1 cellular context compared by ENCODE assay signal in the genomic region with DNA sequence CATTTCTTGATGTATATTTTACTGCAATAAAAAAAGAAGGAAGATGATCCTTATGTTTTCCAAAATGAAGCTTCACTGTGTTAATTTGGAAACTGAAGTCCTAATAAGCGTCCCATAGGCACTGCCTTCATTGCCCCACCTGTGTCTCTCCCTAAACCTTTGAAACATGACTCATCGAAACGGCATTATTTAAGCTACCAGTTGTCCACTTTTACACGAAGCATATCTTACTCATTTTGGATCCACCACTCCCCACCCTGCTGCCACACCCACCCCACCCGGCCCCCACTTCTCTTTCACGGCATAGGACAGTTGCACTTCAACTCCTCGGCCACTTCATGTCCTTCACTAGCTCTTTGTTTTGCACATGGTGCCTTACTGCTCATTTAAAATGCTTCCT.
TF ChIP-seq lines count a peak whose summit lies in the region.

No MANE protein-coding gene starts in this region.

TF ChIP-seq in HCT116, 20 proteins besides CTCF, POLR2A, EP300 and RAD21 (continued from another document):
- TF ChIP-seq, protein P1, sequence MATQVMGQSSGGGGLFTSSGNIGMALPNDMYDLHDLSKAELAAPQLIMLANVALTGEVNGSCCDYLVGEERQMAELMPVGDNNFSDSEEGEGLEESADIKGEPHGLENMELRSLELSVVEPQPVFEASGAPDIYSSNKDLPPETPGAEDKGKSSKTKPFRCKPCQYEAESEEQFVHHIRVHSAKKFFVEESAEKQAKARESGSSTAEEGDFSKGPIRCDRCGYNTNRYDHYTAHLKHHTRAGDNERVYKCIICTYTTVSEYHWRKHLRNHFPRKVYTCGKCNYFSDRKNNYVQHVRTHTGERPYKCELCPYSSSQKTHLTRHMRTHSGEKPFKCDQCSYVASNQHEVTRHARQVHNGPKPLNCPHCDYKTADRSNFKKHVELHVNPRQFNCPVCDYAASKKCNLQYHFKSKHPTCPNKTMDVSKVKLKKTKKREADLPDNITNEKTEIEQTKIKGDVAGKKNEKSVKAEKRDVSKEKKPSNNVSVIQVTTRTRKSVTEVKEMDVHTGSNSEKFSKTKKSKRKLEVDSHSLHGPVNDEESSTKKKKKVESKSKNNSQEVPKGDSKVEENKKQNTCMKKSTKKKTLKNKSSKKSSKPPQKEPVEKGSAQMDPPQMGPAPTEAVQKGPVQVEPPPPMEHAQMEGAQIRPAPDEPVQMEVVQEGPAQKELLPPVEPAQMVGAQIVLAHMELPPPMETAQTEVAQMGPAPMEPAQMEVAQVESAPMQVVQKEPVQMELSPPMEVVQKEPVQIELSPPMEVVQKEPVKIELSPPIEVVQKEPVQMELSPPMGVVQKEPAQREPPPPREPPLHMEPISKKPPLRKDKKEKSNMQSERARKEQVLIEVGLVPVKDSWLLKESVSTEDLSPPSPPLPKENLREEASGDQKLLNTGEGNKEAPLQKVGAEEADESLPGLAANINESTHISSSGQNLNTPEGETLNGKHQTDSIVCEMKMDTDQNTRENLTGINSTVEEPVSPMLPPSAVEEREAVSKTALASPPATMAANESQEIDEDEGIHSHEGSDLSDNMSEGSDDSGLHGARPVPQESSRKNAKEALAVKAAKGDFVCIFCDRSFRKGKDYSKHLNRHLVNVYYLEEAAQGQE (IDR thresholded peaks at IDR 0.05; ENCODE audit: low read depth) = no peak
- TF ChIP-seq EGR1 (IDR thresholded peaks at IDR 0.05; ENCODE audit: low read depth) (no peak), CEBPB (IDR thresholded peaks at IDR 0.05; ENCODE audit: low read depth) (no peak), SIN3A (IDR thresholded peaks at IDR 0.05; ENCODE audit: low read depth) (no peak), POLR2AphosphoS5 (IDR thresholded peaks at IDR 0.05; ENCODE audit: low read depth, low read length) (no peak)
